In genomic region chr1:230413061-230413460, GRCh38 we compare ENCODE assay signal across 26 cellular contexts.
"Had no signal": no experiment of that assay in that cellular context is flagged by ENCODE, and none has a peak within 500 bp of the region (broad histone marks: within the 10 kb centered on the region; RNA-seq: fewer than 3 reads in every experiment).

No MANE protein-coding gene starts in this region.

- DNase-seq: activated effector memory CD4-positive, alpha-beta T cell treated with anti-CD3 and anti-CD28 coated beads, Interleukin-2, amount 50 U/mL, for 16 hours; activated effector memory CD4-positive, alpha-beta T cell treated with Interleukin-2 at 50 U/mL for 16 hours; activated gamma-delta T cell; activated gamma-delta T cell treated with Interleukin-2 at 50 U/mL for 16 hours; activated naive CD4-positive, alpha-beta T cell; activated naive CD4-positive, alpha-beta T cell treated with anti-CD3 and anti-CD28 coated beads for 36 hours; activated naive CD4-positive, alpha-beta T cell treated with anti-CD3 and anti-CD28 coated beads, Interleukin-2, amount 10 ng/mL, durations not matched to agents 7 days and 5 days; activated naive CD4-positive, alpha-beta T cell treated with anti-CD3 and anti-CD28 coated beads, Interleukin-2, amount 50 U/mL, for 16 hours; activated naive CD4-positive, alpha-beta T cell treated with Interleukin-2 at 50 U/mL for 16 hours; activated naive CD8-positive, alpha-beta T cell treated with anti-CD3 and anti-CD28 coated beads for 36 hours; activated naive CD8-positive, alpha-beta T cell treated with anti-CD3 and anti-CD28 coated beads, Interleukin-2, amount 10 ng/mL, durations not matched to agents 7 days and 5 days; activated naive CD8-positive, alpha-beta T cell treated with anti-CD3 and anti-CD28 coated beads, Interleukin-2, amount 50 U/mL, for 24 hours; activated T-cell treated with anti-CD3 and anti-CD28 coated beads, Interleukin-2, amount 50 U/mL, for 1 hour; activated T-cell treated with anti-CD3 and anti-CD28 coated beads, Interleukin-2, amount 50 U/mL, for 24 hours; activated T-cell treated with anti-CD3 and anti-CD28 coated beads, Interleukin-2, amount 50 U/mL, for 4 hours; activated T-cell treated with anti-CD3 and anti-CD28 coated beads, Interleukin-2, amount 50 U/mL, for 48 hours; activated T-cell treated with anti-CD3 and anti-CD28 coated beads, Interleukin-2, amount 50 U/mL, for 72 hours; adrenal gland; amniotic stem cell; amygdala; anterior cingulate cortex; aorta; body of pancreas; brain microvascular endothelial cell; central memory CD4-positive, alpha-beta T cell; cerebellar nuclear complex had no signal
